ENCODE assay signal across 8 cellular contexts in the genomic region with DNA sequence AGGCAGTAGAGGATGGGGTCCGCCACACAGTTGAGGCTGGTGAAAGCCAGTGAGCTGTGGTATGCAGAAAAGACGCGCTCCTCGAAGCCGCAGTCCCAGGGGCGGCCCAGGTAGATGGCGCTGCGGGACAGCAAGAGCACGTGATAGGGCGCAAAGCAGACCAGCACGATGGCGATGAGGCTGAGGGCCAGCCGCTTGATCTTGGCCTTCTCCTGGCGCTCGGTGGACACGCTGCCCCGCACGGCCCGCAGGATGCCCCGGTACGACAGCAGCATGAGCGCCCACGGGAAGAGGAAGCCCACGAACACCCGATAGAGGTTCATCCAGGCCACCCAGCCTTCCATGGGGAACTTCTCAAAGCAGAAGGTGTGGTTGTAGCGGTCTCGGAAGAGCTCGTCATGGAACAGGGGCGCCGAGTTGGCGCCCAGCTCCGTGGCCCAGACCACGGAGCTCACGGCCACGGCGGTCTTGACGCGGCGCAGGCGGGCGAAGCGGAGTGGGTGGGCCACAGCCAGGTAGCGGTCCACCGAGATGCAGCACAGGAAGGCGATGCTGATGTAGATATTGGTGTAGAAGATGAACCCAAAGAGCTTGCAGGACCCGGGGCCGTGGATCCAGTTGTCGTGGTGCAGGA. TPM values are rescaled to one million over a fixed set of nuclear protein-coding genes. Genes with fewer than 3 reads are reported as not detected.
DNase-seq lines count a peak whose midpoint lies in the region; ATAC-seq and TF ChIP-seq lines count a peak whose summit lies in the region.

No MANE protein-coding gene starts in this region.

- no peak overlapping the region for H3K27ac Mint-ChIP-seq in endothelial cell (ENCODE audit: unreplicated experiment)

- no peak overlapping the region for H3K4me2 ChIP-seq in parathyroid adenoma (ENCODE audit: low read length)

- H3K27ac ChIP-seq in A673 (ENCODE audit: low read depth, low read length, poor library complexity, severe bottlenecking) = no peak overlapping the region
- H3K27ac ChIP-seq in parathyroid adenoma = no peak overlapping the region

- CTCF ChIA-PET in A673 (lab: Charles Lee) = interaction anchor here (0.9 kb wide), 1 partner anchor 51 kb away, joined by 6 read pairs; no protein-coding TSS in a partner anchor

- DNase-seq in A673 (ENCODE audit: low spot score) (peak; percentile 54), GM13976 (ENCODE audit: low spot score) (peak; percentile 80), T-helper 2 cell (peak in 3 of 5 experiments; percentile 17 to 53 (median 30)), endothelial cell (ENCODE audit: low spot score) (peak; percentile 60), SIG-M5 (lab: John Stamatoyannopoulos, UW) (no peak)

- peak; percentile 70 for TF ChIP-seq CTCF in A673 (conservative IDR thresholded peaks at IDR 0.05; ENCODE audit: low read depth, low read length)
- TF ChIP-seq CTCF in GM13976 (IDR thresholded peaks at IDR 0.05; ENCODE audit: borderline replicate concordance, control extremely low read depth, extremely low read depth, insufficient read depth, missing control alignments) = peak; percentile 36
- TF ChIP-seq CTCF in endothelial cell (IDR thresholded peaks at IDR 0.05; ENCODE audit: unreplicated experiment) = peak; percentile 21
- peak; percentile 39 for TF ChIP-seq CTCF in parathyroid adenoma (IDR thresholded peaks at IDR 0.05)

- in situ Hi-C loops in GM13976 (cut with MboI; ENCODE audit: low sequenced_read_pairs, unreplicated experiment) = no loop called here

- peaks cover 5% of the 10 kb centered on the region for H3K27me3 Mint-ChIP-seq in endothelial cell (ENCODE audit: unreplicated experiment)

- no peaks in the 10 kb centered on the region for H3K79me2 ChIP-seq in parathyroid adenoma

- no peaks in the 10 kb centered on the region for H3K27me3 ChIP-seq in A673 (replicated peaks; ENCODE audit: insufficient read depth, low read depth, low read length, poor library complexity)
- no peaks in the 10 kb centered on the region for H3K27me3 ChIP-seq in parathyroid adenoma (ENCODE audit: control insufficient read depth, insufficient read depth, low read length)

- H3K4me3 Mint-ChIP-seq in endothelial cell (ENCODE audit: unreplicated experiment) = no peak overlapping the region

- H3K36me3 Mint-ChIP-seq in endothelial cell (ENCODE audit: low read depth, unreplicated experiment) = peaks cover 24% of the 10 kb centered on the region

- no peak for ATAC-seq in HG02798 (IDR thresholded peaks at IDR 0.05; ENCODE audit: poor library complexity, unreplicated experiment)
- ATAC-seq in HG02973 (IDR thresholded peaks at IDR 0.05; ENCODE audit: unreplicated experiment) = no peak

- intact Hi-C loops in A673 (cut with micrococcal nuclease; ENCODE audit: unreplicated experiment) = loop anchor here (2.0 kb wide), 1 partner anchor 52 kb away; no protein-coding TSS in a partner anchor

- no peak overlapping the region for H3K9ac ChIP-seq in parathyroid adenoma

- H3K9me3 Mint-ChIP-seq in endothelial cell (ENCODE audit: unreplicated experiment) = no peaks in the 10 kb centered on the region

- no TSS peak for BruUV-seq in A673 (replicated peaks; lab: Mats Ljungman, UMichigan)

- peaks cover 16% of the 10 kb centered on the region for H3K4me1 Mint-ChIP-seq in endothelial cell (ENCODE audit: unreplicated experiment)

- peak overlapping the region; percentile 56 for H2AFZ ChIP-seq in parathyroid adenoma

- H3K9me3 ChIP-seq in A673 (ENCODE audit: low read depth, low read length, poor library complexity, severe bottlenecking) = no peaks in the 10 kb centered on the region
- H3K9me3 ChIP-seq in parathyroid adenoma (ENCODE audit: control insufficient read depth, low read length) = no peaks in the 10 kb centered on the region

- POLR2A ChIA-PET in A673 (lab: Charles Lee; ENCODE audit: low non-redundant PET) = no interaction called here

- H3K4me1 ChIP-seq in A673 (ENCODE audit: insufficient read depth, low read length, poor library complexity, severe bottlenecking) (no peaks in the 10 kb centered on the region), parathyroid adenoma (no peaks in the 10 kb centered on the region)

- H3K36me3 ChIP-seq in A673 (ENCODE audit: insufficient read depth, low read length, poor library complexity, severe bottlenecking) (no peaks in the 10 kb centered on the region), parathyroid adenoma (ENCODE audit: control insufficient read depth, insufficient read depth, low read length) (no peaks in the 10 kb centered on the region)

- H3K4me3 ChIP-seq in A673 (ENCODE audit: low read depth, low read length, poor library complexity, severe bottlenecking) (no peak overlapping the region), parathyroid adenoma (ENCODE audit: low read depth, low read length) (no peak overlapping the region)

RNA-seq across cellular contexts. Expression of gene OPA3, which starts 6.5 kb away (rescaled TPM):
- total RNA-seq in A673 (2021) = 13.5 and 15.2 TPM in 2 replicates
- 13.4 TPM for total RNA-seq in endothelial cell (ENCODE audit: unreplicated experiment)

RNA-seq across cellular contexts. Expression of gene GPR4, which starts 10.9 kb away (rescaled TPM):
- total RNA-seq in A673 (2021) (not detected in 2 replicates), endothelial cell (ENCODE audit: unreplicated experiment) (13.5 TPM)

RNA-seq across cellular contexts. Expression of gene EML2, which starts 48.1 kb away (rescaled TPM):
- total RNA-seq in A673 (2021) = 17.0 and 21.0 TPM in 2 replicates
- total RNA-seq in endothelial cell (ENCODE audit: unreplicated experiment) = 20.3 TPM

Comparison
In these comparisons a context has a peak if more than half of its experiments do, and no peak if none do; other contexts are left out.
1. RNA of gene GPR4, which starts 10.9 kb away (total RNA-seq): 13.5 TPM in endothelial cell (single experiment); not detected in A673; every median in the first group is over 10 times any median in the second.
2. Peak in every context shown above with its lines, with median percentiles within 50 percentile points of each other: CTCF ChIP-seq.